8 cellular contexts compared by ENCODE assay signal in genomic region chrX:48575642-48576041, GRCh38. TPM values are rescaled to one million over a fixed set of nuclear protein-coding genes. Genes with fewer than 3 reads are reported as not detected.
DNase-seq lines count a peak whose midpoint lies in the region; ATAC-seq, FAIRE-seq and TF ChIP-seq lines count a peak whose summit lies in the region.

No MANE protein-coding gene starts in this region.

- no peak for TF ChIP-seq EP300 in A549 (IDR thresholded peaks at IDR 0.05)

- H3K4me2 ChIP-seq in A549: peak overlapping the region; percentile 97

- H3K27ac ChIP-seq in A549 (peak overlapping the region; percentile 93 to 100), HL-60 (replicated peaks) (peak overlapping the region; percentile 100)

- ATAC-seq in A549 (no peak), HG03432 (IDR thresholded peaks at IDR 0.05; ENCODE audit: unreplicated experiment) (no peak)

- intact Hi-C loops in MCF 10A (cut with micrococcal nuclease): loop anchor here (2.0 kb wide), 2 partner anchors 15 to 45 kb away; no protein-coding TSS in a partner anchor

- TF ChIP-seq RAD21 in A549 (conservative IDR thresholded peaks at IDR 0.05 in 1 of 2, IDR thresholded peaks at IDR 0.05 in 1 of 2): no peak

- no peak for DNase-seq in A549 (ENCODE audit: low read depth in 1 of 2, low spot score in 1 of 2)
- no peak for DNase-seq in HL-60 (ENCODE audit: low read depth in 1 of 2, low spot score in 1 of 2)
- no peak for DNase-seq in MCF 10A (ENCODE audit: unreplicated experiment)
- no peak for DNase-seq in mesothelial cell of epicardium (ENCODE audit: low spot score in 2 of 2, unreplicated experiment in 2 of 2)
- no peak for DNase-seq in activated CD8-positive, alpha-beta memory T cell treated with anti-CD3 and anti-CD28 coated beads, Interleukin-2, amount 50 U/mL, for 4 hours
- no peak for DNase-seq in NCI-H1694 (lab: John Stamatoyannopoulos, UW)
- no peak for DNase-seq in NCI-H748 (lab: John Stamatoyannopoulos, UW; ENCODE audit: unreplicated experiment)

- no TSS peak for BruUV-seq in MCF 10A (replicated peaks; lab: Mats Ljungman, UMichigan)

- peak overlapping the region; percentile 100 for H3K27ac Mint-ChIP-seq in MCF 10A (ENCODE audit: low read depth, unreplicated experiment)
- H3K27ac Mint-ChIP-seq in mesothelial cell of epicardium: peak overlapping the region; percentile 85

- peaks cover 23% of the 10 kb centered on the region; the same call in 2 of the 3 replicates for H3K4me1 ChIP-seq in A549

- no peaks in the 10 kb centered on the region for H3K27me3 ChIP-seq in HL-60 (ENCODE audit: insufficient read depth, poor library complexity, severe bottlenecking)

- TF ChIP-seq CTCF in A549 (IDR thresholded peaks at IDR 0.05) (no peak), HL-60 (IDR thresholded peaks at IDR 0.05; ENCODE audit: insufficient read depth, low read length) (no peak), MCF 10A (IDR thresholded peaks at IDR 0.05; ENCODE audit: unreplicated experiment) (no peak), mesothelial cell of epicardium (IDR thresholded peaks at IDR 0.05; ENCODE audit: unreplicated experiment) (no peak)

- H3K9me3 ChIP-seq in A549: no peaks in the 10 kb centered on the region

- H3K4me3 ChIP-seq in A549: peak overlapping the region; percentile 75
- peak overlapping the region; percentile 64 for H3K4me3 ChIP-seq in HL-60 (replicated peaks; ENCODE audit: insufficient read depth, low read length)

- H3K27me3 Mint-ChIP-seq in MCF 10A (ENCODE audit: insufficient read depth, unreplicated experiment) (no peaks in the 10 kb centered on the region), mesothelial cell of epicardium (ENCODE audit: low read depth) (no peaks in the 10 kb centered on the region)

- CTCF ChIA-PET in A549 (lab: Yijun Ruan, JAX) (interaction anchor here (0.8 kb wide), 1 partner anchor 19 kb away, joined by 4 read pairs; no protein-coding TSS in a partner anchor), MCF 10A (lab: Yijun Ruan, JAX) (no interaction called here)

- no peaks in the 10 kb centered on the region for H3K9me3 Mint-ChIP-seq in MCF 10A (ENCODE audit: unreplicated experiment)
- peaks cover 4% of the 10 kb centered on the region for H3K9me3 Mint-ChIP-seq in mesothelial cell of epicardium

- TF ChIP-seq POLR2A in A549 (IDR thresholded peaks at IDR 0.05; ENCODE audit: low read length): no peak

- peak overlapping the region; percentile 77 for H3K4me3 Mint-ChIP-seq in MCF 10A (ENCODE audit: unreplicated experiment)
- peak overlapping the region; percentile 97 for H3K4me3 Mint-ChIP-seq in mesothelial cell of epicardium

- H3K4me1 Mint-ChIP-seq in MCF 10A (ENCODE audit: insufficient read depth, unreplicated experiment): peaks cover 6% of the 10 kb centered on the region
- peaks cover 13% of the 10 kb centered on the region for H3K4me1 Mint-ChIP-seq in mesothelial cell of epicardium

- no peak for FAIRE-seq in A549 (lab: Jason Lieb, UNC)

- POLR2A ChIA-PET in A549 (lab: Yijun Ruan, JAX): no interaction called here
- POLR2A ChIA-PET in MCF 10A (lab: Yijun Ruan, JAX): interaction anchor here (0.6 to 1.9 kb wide), 6 partner anchors 12 to 336 kb away, joined by 3 to 31 read pairs (median 4); partner anchors contain the start of genes EBP and SLC35A2

- 38% methylated on average over 9 of the region's 13 CpGs for WGBS in A549 (ENCODE audit: missing lambda C conversion rate)

- H3K36me3 Mint-ChIP-seq in MCF 10A (ENCODE audit: insufficient read depth, unreplicated experiment): peaks cover 51% of the 10 kb centered on the region
- H3K36me3 Mint-ChIP-seq in mesothelial cell of epicardium: peaks cover 17% of the 10 kb centered on the region

TF ChIP-seq in A549, 52 proteins besides CTCF, POLR2A, EP300 and RAD21 (continues in another document):
- TF ChIP-seq BHLHE40 (IDR thresholded peaks at IDR 0.05; ENCODE audit: low read depth, low read length) (no peak), MAFK (IDR thresholded peaks at IDR 0.05; ENCODE audit: partially characterized antibody) (no peak), NFE2L2 (conservative IDR thresholded peaks at IDR 0.05; ENCODE audit: low read length) (no peak), TFCP2L1 (CRISPR knock-in tag; IDR thresholded peaks at IDR 0.05) (no peak), PBX3 (IDR thresholded peaks at IDR 0.05) (no peak), RCOR1 (IDR thresholded peaks at IDR 0.05; ENCODE audit: low read depth, low read length) (no peak), CBX2 (IDR thresholded peaks at IDR 0.05; ENCODE audit: borderline replicate concordance, low read depth) (no peak), E2F6 (IDR thresholded peaks at IDR 0.05; ENCODE audit: borderline replicate concordance, low read depth) (no peak), KDM1A (IDR thresholded peaks at IDR 0.05; ENCODE audit: low read depth) (no peak), PHF8 (IDR thresholded peaks at IDR 0.05; ENCODE audit: borderline replicate concordance, low read depth) (no peak), ELK1 (IDR thresholded peaks at IDR 0.05; ENCODE audit: low read depth, low read length) (no peak), ATOH8 (CRISPR knock-in tag; IDR thresholded peaks at IDR 0.05; ENCODE audit: low read depth) (no peak), ESRRA (IDR thresholded peaks at IDR 0.05; ENCODE audit: borderline replicate concordance, low read length) (no peak), FOSL2 (IDR thresholded peaks at IDR 0.05) (no peak), FOSL2 (CRISPR knock-in tag; IDR thresholded peaks at IDR 0.05) (no peak), NR3C1 (IDR thresholded peaks at IDR 0.05) (no peak), HOXA7 (CRISPR knock-in tag; IDR thresholded peaks at IDR 0.05) (no peak)

RNA-seq across cellular contexts. Expression of gene RBM3, which starts 1.4 kb away (rescaled TPM):
- polyA plus RNA-seq in A549 (2011; rRNA removed) (214 and 337 TPM in 2 replicates), A549 (2017; fragmentation: RNase III; extraction: RNeasy Plus Mini Kit Qiagen cat#74134 plus additional on column Dnase treatment) (345 to 446 TPM (median 353 TPM) in 3 replicates)
- polyA plus RNA-seq in A549 (2012; cell fraction: cytosol; rRNA removed): 186 and 205 TPM in 2 replicates
- 145 and 200 TPM in 2 replicates for polyA plus RNA-seq in A549 (2012; cell fraction: nucleus; rRNA removed)
- polyA minus RNA-seq in A549 (2011; rRNA and poly(A)+ RNA removed): 260 and 279 TPM in 2 replicates
- total RNA-seq in MCF 10A (2022) (318 and 354 TPM in 2 replicates), mesothelial cell of epicardium (208 to 215 TPM (median 209 TPM) in 3 replicates)

RNA-seq across cellular contexts. Expression of gene WDR13, which starts 21.6 kb away (rescaled TPM):
- polyA plus RNA-seq in A549 (2011; rRNA removed): 32.4 and 47.4 TPM in 2 replicates
- polyA plus RNA-seq in A549 (2012; cell fraction: cytosol; rRNA removed): 159 and 194 TPM in 2 replicates
- 477 and 479 TPM in 2 replicates for polyA plus RNA-seq in A549 (2012; cell fraction: nucleus; rRNA removed)
- 47.1 to 57.3 TPM (median 51.9 TPM) in 3 replicates for polyA plus RNA-seq in A549 (2017; fragmentation: RNase III; extraction: RNeasy Plus Mini Kit Qiagen cat#74134 plus additional on column Dnase treatment)
- 34.6 and 58.3 TPM in 2 replicates for polyA minus RNA-seq in A549 (2011; rRNA and poly(A)+ RNA removed)
- total RNA-seq in MCF 10A (2022): 134 and 138 TPM in 2 replicates
- 85.8 to 98.6 TPM (median 88.8 TPM) in 3 replicates for total RNA-seq in mesothelial cell of epicardium

RNA-seq across cellular contexts. Expression of gene TBC1D25, which starts 36.1 kb away (rescaled TPM):
- polyA plus RNA-seq in A549 (2011; rRNA removed) (8.6 and 10.8 TPM in 2 replicates), A549 (2017; fragmentation: RNase III; extraction: RNeasy Plus Mini Kit Qiagen cat#74134 plus additional on column Dnase treatment) (8.8 to 13.0 TPM (median 11.6 TPM) in 3 replicates)
- 18.1 and 19.4 TPM in 2 replicates for polyA plus RNA-seq in A549 (2012; cell fraction: cytosol; rRNA removed)
- polyA plus RNA-seq in A549 (2012; cell fraction: nucleus; rRNA removed): 28.9 and 29.3 TPM in 2 replicates
- polyA minus RNA-seq in A549 (2011; rRNA and poly(A)+ RNA removed): 14.6 and 21.8 TPM in 2 replicates
- total RNA-seq in MCF 10A (2022) (14.4 and 18.2 TPM in 2 replicates), mesothelial cell of epicardium (13.9 to 15.4 TPM (median 15.3 TPM) in 3 replicates)

RNA-seq across cellular contexts. Expression of gene EBP, which starts 54.0 kb away (rescaled TPM):
- polyA plus RNA-seq in A549 (2011; rRNA removed) (82.9 and 90.8 TPM in 2 replicates), A549 (2017; fragmentation: RNase III; extraction: RNeasy Plus Mini Kit Qiagen cat#74134 plus additional on column Dnase treatment) (114 to 159 TPM (median 142 TPM) in 3 replicates)
- polyA plus RNA-seq in A549 (2012; cell fraction: cytosol; rRNA removed): 159 and 179 TPM in 2 replicates
- polyA plus RNA-seq in A549 (2012; cell fraction: nucleus; rRNA removed): 211 and 234 TPM in 2 replicates
- 179 and 201 TPM in 2 replicates for polyA minus RNA-seq in A549 (2011; rRNA and poly(A)+ RNA removed)
- total RNA-seq in MCF 10A (2022) (66.9 and 102 TPM in 2 replicates), mesothelial cell of epicardium (48.9 to 52.2 TPM (median 50.2 TPM) in 3 replicates)
